ENCODE assay signal across 9 cellular contexts in the genomic region with DNA sequence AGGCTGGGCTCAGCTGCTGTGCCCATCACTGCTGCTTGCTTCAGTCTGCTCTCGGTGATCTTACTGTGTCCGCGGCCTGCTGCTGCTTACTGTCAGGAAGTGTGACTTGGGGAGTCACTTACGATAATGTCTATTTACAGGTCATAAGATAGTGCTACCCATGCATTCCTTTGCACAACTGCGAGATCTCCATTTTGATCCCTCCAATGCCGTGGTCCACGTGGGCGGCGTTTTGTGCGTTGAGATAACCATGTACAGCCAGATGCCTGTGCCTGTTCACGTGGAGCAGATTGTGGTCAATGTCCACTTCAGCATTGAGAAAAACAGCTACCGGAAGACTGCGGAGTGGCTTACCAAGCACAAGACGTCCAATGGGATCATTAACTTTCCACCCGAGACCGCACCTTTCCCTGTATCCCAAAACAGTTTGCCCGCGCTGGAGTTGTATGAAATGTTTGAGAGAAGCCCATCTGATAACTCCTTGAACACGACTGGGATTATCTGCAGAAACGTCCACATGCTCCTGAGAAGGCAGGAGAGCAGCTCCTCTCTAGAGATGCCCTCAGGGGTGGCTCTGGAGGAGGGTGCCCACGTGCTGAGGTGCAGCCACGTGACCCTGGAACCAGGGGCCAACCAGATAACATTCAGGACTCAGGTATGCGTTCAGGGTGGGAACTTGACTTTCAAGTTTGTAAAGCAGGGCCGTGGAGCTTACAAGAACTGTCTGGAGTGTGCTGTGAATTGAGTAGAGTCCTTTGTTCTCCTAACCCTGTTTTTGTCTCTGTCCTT. TPM values are rescaled to one million over a fixed set of nuclear protein-coding genes. Genes with fewer than 3 reads are reported as not detected.
DNase-seq lines count a peak whose midpoint lies in the region; ATAC-seq and TF ChIP-seq lines count a peak whose summit lies in the region.
"Had no signal": no experiment of that assay in that cellular context is flagged by ENCODE, and none has a peak within 500 bp of the region (broad histone marks: within the 10 kb centered on the region; RNA-seq: fewer than 3 reads in every experiment).

No MANE protein-coding gene starts in this region.

- peak overlapping the region; percentile 3; the same call in 1 of the 2 replicates for H3K9ac ChIP-seq in BLaER1

- H3K27me3 Mint-ChIP-seq in IgD-negative memory B cell (no peaks in the 10 kb centered on the region), nephron progenitor cell (ENCODE audit: low read depth, poor library complexity) (no peaks in the 10 kb centered on the region)

- POLR2A ChIA-PET in GM10248 (lab: Yijun Ruan, JAX) = no interaction called here

- no peaks in the 10 kb centered on the region for H3K9me3 ChIP-seq in BLaER1
- no peaks in the 10 kb centered on the region for H3K9me3 ChIP-seq in effector memory CD4-positive, alpha-beta T cell (ENCODE audit: control insufficient read depth, low read length)
- H3K9me3 ChIP-seq in tibial artery = no peaks in the 10 kb centered on the region

- H3K27me3 ChIP-seq in BLaER1 (no peaks in the 10 kb centered on the region), tibial artery (no peaks in the 10 kb centered on the region)
- H3K27me3 ChIP-seq in effector memory CD4-positive, alpha-beta T cell (replicated peaks; ENCODE audit: control insufficient read depth, insufficient read depth, low read length, poor library complexity, severe bottlenecking) = no peaks in the 10 kb centered on the region

- 0 out of 2 replicates have a peak overlapping the region, but pooled peaks have one; percentile 2 for H3K4me2 ChIP-seq in BLaER1

- H3K27ac ChIP-seq in BLaER1 (0 out of 2 replicates have a peak overlapping the region, but pooled peaks have one; percentile 20), tibial artery (no peak overlapping the region)
- peak overlapping the region; percentile 75 for H3K27ac ChIP-seq in effector memory CD4-positive, alpha-beta T cell (ENCODE audit: insufficient read depth, low read length, poor library complexity, severe bottlenecking)

- H3K4me3 ChIP-seq in BLaER1 (no peak overlapping the region), tibial artery (no peak overlapping the region)
- no peak overlapping the region for H3K4me3 ChIP-seq in effector memory CD4-positive, alpha-beta T cell (ENCODE audit: insufficient read depth, low read depth, low read length, poor library complexity, severe bottlenecking)

- peaks cover 38% of the 10 kb centered on the region for H4K20me1 ChIP-seq in BLaER1

- H3K9me3 Mint-ChIP-seq in IgD-negative memory B cell = no peaks in the 10 kb centered on the region
- no peaks in the 10 kb centered on the region for H3K9me3 Mint-ChIP-seq in nephron progenitor cell

- peaks cover 44% of the 10 kb centered on the region for H3K4me1 ChIP-seq in BLaER1
- peaks cover 65% of the 10 kb centered on the region for H3K4me1 ChIP-seq in effector memory CD4-positive, alpha-beta T cell (ENCODE audit: control insufficient read depth, insufficient read depth, low read length, poor library complexity, severe bottlenecking)
- no peaks in the 10 kb centered on the region for H3K4me1 ChIP-seq in tibial artery

- TF ChIP-seq CTCF in nephron progenitor cell (IDR thresholded peaks at IDR 0.05) (no peak), GM10248 (IDR thresholded peaks at IDR 0.05; ENCODE audit: control extremely low read depth, extremely low read depth, low read depth, missing control alignments) (no peak), tibial artery (IDR thresholded peaks at IDR 0.05) (no peak)

- CTCF ChIA-PET in GM10248 (lab: Yijun Ruan, JAX) = interaction anchor here (0.9 to 3.8 kb wide), 3 partner anchors 9 to 12 kb away, joined by 4 to 17 read pairs (median 5); no protein-coding TSS in a partner anchor

- intact Hi-C loops in tibial artery (cut with DNase I; ENCODE audit: low total_unique reads) = no loop called here

- peaks cover 90% of the 10 kb centered on the region for H3K36me3 ChIP-seq in BLaER1
- peaks cover 43% of the 10 kb centered on the region for H3K36me3 ChIP-seq in effector memory CD4-positive, alpha-beta T cell (ENCODE audit: control insufficient read depth, insufficient read depth, low read length)
- H3K36me3 ChIP-seq in tibial artery = peaks cover 77 to 100% (median 83%) of the 10 kb centered on the region in 3 donors

- H3K36me3 Mint-ChIP-seq in IgD-negative memory B cell = peaks cover 3% of the 10 kb centered on the region
- peaks cover 53% of the 10 kb centered on the region for H3K36me3 Mint-ChIP-seq in nephron progenitor cell (ENCODE audit: low read depth)

- H3K4me1 Mint-ChIP-seq in IgD-negative memory B cell (peaks cover 0 to 8% (median 6%) of the 10 kb centered on the region in 3 donors), nephron progenitor cell (no peaks in the 10 kb centered on the region)

- H3K27ac Mint-ChIP-seq in IgD-negative memory B cell (peak overlapping the region in 2 of 3 donors; percentile 47 to 76), nephron progenitor cell (peak overlapping the region; percentile 18)

- no peak for DNase-seq in effector memory CD4-positive, alpha-beta T cell
- no peak for DNase-seq in nephron progenitor cell
- no peak for DNase-seq in GM10248 (ENCODE audit: extremely low spot score)
- DNase-seq in tibial artery = no peak
- DNase-seq in NCI-H774 (lab: John Stamatoyannopoulos, UW) = no peak
- DNase-seq: NCI-H69 had no signal

- ATAC-seq in HG03095 (IDR thresholded peaks at IDR 0.05; ENCODE audit: unreplicated experiment) = no peak

- H3K4me3 Mint-ChIP-seq in IgD-negative memory B cell (no peak overlapping the region), nephron progenitor cell (no peak overlapping the region)

RNA-seq across cellular contexts. Expression of a gene that starts 24.4 kb away (rescaled TPM):
- 12.2 TPM for polyA plus RNA-seq in IgD-negative memory B cell

RNA-seq across cellular contexts. Expression of a gene that starts 50.6 kb away (rescaled TPM):
- polyA plus RNA-seq in IgD-negative memory B cell = 55.2 TPM

Comparison
In these comparisons a context has a peak if more than half of its experiments do, and no peak if none do; other contexts are left out.
1. H3K27ac ChIP-seq: peak in BLaER1 (single experiment) and effector memory CD4-positive, alpha-beta T cell (single experiment); none in tibial artery (0 of 2).